8 cellular contexts compared by ENCODE assay signal in genomic region chr14:102363182-102363952, GRCh38. TPM values are rescaled to one million over a fixed set of nuclear protein-coding genes. Genes with fewer than 3 reads are reported as not detected.
A peak's percentile ranks its signal among the peaks of the same experiment; 100 is the strongest.
DNase-seq lines count a peak whose midpoint lies in the region; ATAC-seq, FAIRE-seq and TF ChIP-seq lines count a peak whose summit lies in the region.

No MANE protein-coding gene starts in this region.

- H3K4me1 ChIP-seq in A549 (peaks cover 14% of the 10 kb centered on the region; the same call in 2 of the 3 replicates), smooth muscle cell (ENCODE audit: low read depth) (peaks cover 12% of the 10 kb centered on the region)

- no peaks in the 10 kb centered on the region for H3F3A ChIP-seq in smooth muscle cell (ENCODE audit: low read depth)

- TF ChIP-seq CTCF in A549 (IDR thresholded peaks at IDR 0.05) (no peak), smooth muscle cell (IDR thresholded peaks at IDR 0.05; ENCODE audit: borderline replicate concordance, insufficient read depth, poor library complexity, severe bottlenecking) (no peak)

- H3K27ac ChIP-seq in A549 (peak overlapping the region; percentile 88 to 97), smooth muscle cell (ENCODE audit: low read depth) (peak overlapping the region; percentile 84)

- CTCF ChIA-PET in A549 (lab: Yijun Ruan, JAX): no interaction called here

- H3K9me3 ChIP-seq in A549 (no peaks in the 10 kb centered on the region), smooth muscle cell (replicated peaks; ENCODE audit: low read depth) (no peaks in the 10 kb centered on the region)

- H3K4me2 ChIP-seq in A549: peak overlapping the region; percentile 89
- H3K4me2 ChIP-seq in smooth muscle cell: peak overlapping the region; percentile 96

- H3K27me3 ChIP-seq in smooth muscle cell (ENCODE audit: low read depth): no peaks in the 10 kb centered on the region

- in situ Hi-C loops in T47D (cut with HindIII; ENCODE audit: low pct_unique_long_range_greater_than_20kb, low sequenced_read_pairs): no loop called here

- no peak for TF ChIP-seq EP300 in A549 (IDR thresholded peaks at IDR 0.05)

- peak overlapping the region; percentile 91 for H3K9ac ChIP-seq in smooth muscle cell (ENCODE audit: low read depth)

- TF ChIP-seq RAD21 in A549 (conservative IDR thresholded peaks at IDR 0.05 in 1 of 2, IDR thresholded peaks at IDR 0.05 in 1 of 2): no peak

- no peak for TF ChIP-seq POLR2A in A549 (IDR thresholded peaks at IDR 0.05; ENCODE audit: low read length)

- peak overlapping the region; percentile 87 for H3K4me3 ChIP-seq in A549
- H3K4me3 ChIP-seq in smooth muscle cell: peak overlapping the region; percentile 84

- POLR2A ChIA-PET in A549 (lab: Yijun Ruan, JAX): interaction anchor here (0.7 to 1.3 kb wide), 5 partner anchors 9 to 46 kb away, joined by 3 to 4 read pairs (median 3); no protein-coding TSS in a partner anchor

- 19% methylated on average over 13 of the region's 53 CpGs for WGBS in A549 (ENCODE audit: missing lambda C conversion rate)
- 10% methylated on average over 26 of the region's 53 CpGs for WGBS in smooth muscle cell (ENCODE audit: low lambda C conversion rate)

- H2AFZ ChIP-seq in smooth muscle cell (ENCODE audit: low read depth): peak overlapping the region; percentile 81

- H3K36me3 ChIP-seq in smooth muscle cell (ENCODE audit: low read depth): no peaks in the 10 kb centered on the region

- peaks cover 56% of the 10 kb centered on the region for H3K79me2 ChIP-seq in smooth muscle cell (ENCODE audit: low read depth)

- peak; percentile 53 to 69 for ATAC-seq in A549
- ATAC-seq in GM18502 (IDR thresholded peaks at IDR 0.05; ENCODE audit: poor library complexity, unreplicated experiment): peak; percentile 35
- ATAC-seq in HG03039 (IDR thresholded peaks at IDR 0.05; ENCODE audit: unreplicated experiment): peak; percentile 19

- no peak for FAIRE-seq in A549 (lab: Jason Lieb, UNC)

- peaks cover 15% of the 10 kb centered on the region for H4K20me1 ChIP-seq in smooth muscle cell (ENCODE audit: low read depth)

- DNase-seq in A549 (ENCODE audit: low read depth in 1 of 2, low spot score in 1 of 2) (peak; percentile 16 to 23), RPMI7951 (ENCODE audit: low read depth) (peak; percentile 63), T47D (ENCODE audit: low read depth in 1 of 2, low spot score in 1 of 2) (peak; percentile 33 to 56), iPS-NIHi7 (ENCODE audit: extremely low spot score) (peak; percentile 31), smooth muscle cell (lab: John Stamatoyannopoulos, UW; ENCODE audit: unreplicated experiment) (peak; percentile 76), OCI-M1 (lab: John Stamatoyannopoulos, UW) (no peak)

TF ChIP-seq in A549, 52 proteins besides CTCF, POLR2A, EP300 and RAD21:
- TF ChIP-seq HEYL (CRISPR knock-in tag; IDR thresholded peaks at IDR 0.05) (no peak), CBX8 (IDR thresholded peaks at IDR 0.05) (no peak), MYC (IDR thresholded peaks at IDR 0.05; ENCODE audit: borderline replicate concordance, low read length) (no peak), MAFK (IDR thresholded peaks at IDR 0.05; ENCODE audit: partially characterized antibody) (no peak), ZNF302 (CRISPR knock-in tag; IDR thresholded peaks at IDR 0.05) (no peak), KDM1A (IDR thresholded peaks at IDR 0.05; ENCODE audit: low read depth) (no peak), HOXA7 (CRISPR knock-in tag; IDR thresholded peaks at IDR 0.05) (no peak), POLR2AphosphoS2 (conservative IDR thresholded peaks at IDR 0.05; ENCODE audit: low read length) (no peak), EHF (CRISPR knock-in tag; IDR thresholded peaks at IDR 0.05) (no peak), PHF8 (IDR thresholded peaks at IDR 0.05; ENCODE audit: borderline replicate concordance, low read depth) (peak; percentile 79), JUN (IDR thresholded peaks at IDR 0.05) (0 out of 5 replicates have a peak, but pooled peaks of 1 of the 2 experiments have one; percentile 15), RNF2 (IDR thresholded peaks at IDR 0.05; ENCODE audit: borderline replicate concordance, low read depth) (no peak), RFX5 (IDR thresholded peaks at IDR 0.05) (no peak), ATOH8 (CRISPR knock-in tag; IDR thresholded peaks at IDR 0.05; ENCODE audit: low read depth) (no peak), TP53 (CRISPR knock-in tag; IDR thresholded peaks at IDR 0.05) (no peak), FOSL2 (IDR thresholded peaks at IDR 0.05) (no peak), FOSL2 (CRISPR knock-in tag; IDR thresholded peaks at IDR 0.05) (no peak), MAX (IDR thresholded peaks at IDR 0.05) (no peak)

RNA-seq across cellular contexts. Expression of gene TECPR2, which starts 0.6 kb away (rescaled TPM):
- 7.6 and 10.5 TPM in 2 replicates for polyA plus RNA-seq in A549 (2011; rRNA removed)
- polyA plus RNA-seq in A549 (2012; cell fraction: cytosol; rRNA removed): 3.5 and 4.5 TPM in 2 replicates
- 7.5 and 10.0 TPM in 2 replicates for polyA plus RNA-seq in A549 (2012; cell fraction: nucleus; rRNA removed)
- polyA plus RNA-seq in A549 (2017; fragmentation: RNase III; extraction: RNeasy Plus Mini Kit Qiagen cat#74134 plus additional on column Dnase treatment): 5.6 to 5.9 TPM (median 5.7 TPM) in 3 replicates
- polyA minus RNA-seq in A549 (2011; rRNA and poly(A)+ RNA removed): 19.3 and 20.8 TPM in 2 replicates
- 5.0 TPM in 2 replicates for total RNA-seq in RPMI7951 (2014; rRNA removed; shearing (Covaris generic))
- 11.8 and 12.2 TPM in 2 replicates for total RNA-seq in smooth muscle cell
- polyA plus RNA-seq in smooth muscle cell: 8.5 and 11.0 TPM in 2 replicates

RNA-seq across cellular contexts. Expression of gene CINP, which starts 0.7 kb away (rescaled TPM):
- 60.8 and 74.6 TPM in 2 replicates for polyA plus RNA-seq in A549 (2011; rRNA removed)
- 55.0 and 56.3 TPM in 2 replicates for polyA plus RNA-seq in A549 (2012; cell fraction: cytosol; rRNA removed)
- 32.1 and 35.2 TPM in 2 replicates for polyA plus RNA-seq in A549 (2012; cell fraction: nucleus; rRNA removed)
- 59.9 to 67.4 TPM (median 61.8 TPM) in 3 replicates for polyA plus RNA-seq in A549 (2017; fragmentation: RNase III; extraction: RNeasy Plus Mini Kit Qiagen cat#74134 plus additional on column Dnase treatment)
- 33.8 and 39.1 TPM in 2 replicates for polyA minus RNA-seq in A549 (2011; rRNA and poly(A)+ RNA removed)
- total RNA-seq in RPMI7951 (2014; rRNA removed; shearing (Covaris generic)): 56.7 and 59.1 TPM in 2 replicates
- 36.5 and 51.8 TPM in 2 replicates for total RNA-seq in smooth muscle cell
- polyA plus RNA-seq in smooth muscle cell: 34.9 and 43.6 TPM in 2 replicates

RNA-seq across cellular contexts. Expression of gene ZNF839, which starts 43.8 kb away (rescaled TPM):
- polyA plus RNA-seq in A549 (2011; rRNA removed) (8.5 and 10.8 TPM in 2 replicates), A549 (2017; fragmentation: RNase III; extraction: RNeasy Plus Mini Kit Qiagen cat#74134 plus additional on column Dnase treatment) (6.0 to 7.9 TPM (median 7.2 TPM) in 3 replicates), smooth muscle cell (4.0 and 5.7 TPM in 2 replicates)
- 8.6 and 8.8 TPM in 2 replicates for polyA plus RNA-seq in A549 (2012; cell fraction: cytosol; rRNA removed)
- polyA plus RNA-seq in A549 (2012; cell fraction: nucleus; rRNA removed): 30.0 and 37.7 TPM in 2 replicates
- polyA minus RNA-seq in A549 (2011; rRNA and poly(A)+ RNA removed): 6.5 and 7.9 TPM in 2 replicates
- 2.3 and 4.0 TPM in 2 replicates for total RNA-seq in RPMI7951 (2014; rRNA removed; shearing (Covaris generic))
- total RNA-seq in smooth muscle cell: 5.2 and 13.1 TPM in 2 replicates

RNA-seq across cellular contexts. Expression of gene MOK, which starts 58.4 kb away (rescaled TPM):
- polyA plus RNA-seq in A549 (2011; rRNA removed) (10.4 and 12.6 TPM in 2 replicates), A549 (2017; fragmentation: RNase III; extraction: RNeasy Plus Mini Kit Qiagen cat#74134 plus additional on column Dnase treatment) (18.5 to 25.1 TPM (median 19.3 TPM) in 3 replicates), smooth muscle cell (6.4 and 9.0 TPM in 2 replicates)
- 21.3 and 23.1 TPM in 2 replicates for polyA plus RNA-seq in A549 (2012; cell fraction: cytosol; rRNA removed)
- polyA plus RNA-seq in A549 (2012; cell fraction: nucleus; rRNA removed): 93.2 and 98.3 TPM in 2 replicates
- polyA minus RNA-seq in A549 (2011; rRNA and poly(A)+ RNA removed): 8.8 and 11.1 TPM in 2 replicates
- 32.8 and 38.4 TPM in 2 replicates for total RNA-seq in RPMI7951 (2014; rRNA removed; shearing (Covaris generic))
- total RNA-seq in smooth muscle cell: 4.7 and 8.2 TPM in 2 replicates
